16 cellular contexts compared by ENCODE assay signal in genomic region chr13:60311527-60311926, GRCh38.
DNase-seq lines count a peak whose midpoint lies in the region; ATAC-seq and TF ChIP-seq lines count a peak whose summit lies in the region.
"Had no signal": no experiment of that assay in that cellular context is flagged by ENCODE, and none has a peak within 500 bp of the region (broad histone marks: within the 10 kb centered on the region; RNA-seq: fewer than 3 reads in every experiment).

No MANE protein-coding gene starts in this region.

- no peak overlapping the region for H4K8ac ChIP-seq in neuronal stem cell (ENCODE audit: low read depth, low read length)

- no peak overlapping the region for H4K91ac ChIP-seq in neuronal stem cell (ENCODE audit: low read depth, low read length, poor library complexity)

- H3K36me3 ChIP-seq in DND-41 (ENCODE audit: insufficient read depth, low read length) (no peaks in the 10 kb centered on the region), neuronal stem cell (replicated peaks in 1 of 2; ENCODE audit: control insufficient read depth in 2 of 2, insufficient read depth in 2 of 2, low read length in 2 of 2) (no peaks in the 10 kb centered on the region)

- no peak overlapping the region for H2BK5ac ChIP-seq in neuronal stem cell (ENCODE audit: low read length)

- TF ChIP-seq CTCF in DND-41 (IDR thresholded peaks at IDR 0.05; ENCODE audit: borderline replicate concordance, extremely low read depth, low read length, poor library complexity, severe bottlenecking): no peak

- no peak overlapping the region for H2BK120ac ChIP-seq in neuronal stem cell (ENCODE audit: low read depth, low read length)

- peaks cover 3% of the 10 kb centered on the region for H3K27me3 Mint-ChIP-seq in activated CD4-positive, alpha-beta memory T cell treated with anti-CD3 and anti-CD28 coated beads for 36 hours
- no peaks in the 10 kb centered on the region for H3K27me3 Mint-ChIP-seq in activated CD4-positive, alpha-beta memory T cell treated with anti-CD3 and anti-CD28 coated beads, Interleukin-2, amount 10 ng/mL, durations not matched to agents 7 days and 5 days

- H3K9me3 ChIP-seq in DND-41 (ENCODE audit: insufficient read depth, low read length, severe bottlenecking) (no peaks in the 10 kb centered on the region), neuronal stem cell (replicated peaks in 1 of 2; ENCODE audit: control insufficient read depth in 2 of 2, insufficient read depth in 1 of 2, low read depth in 1 of 2, low read length in 2 of 2) (no peaks in the 10 kb centered on the region)

- intact Hi-C loops in activated CD4-positive, alpha-beta memory T cell treated with anti-CD3 and anti-CD28 coated beads for 36 hours (cut with micrococcal nuclease): no loop called here

- peak; percentile 87 for ATAC-seq in DND-41 (ENCODE audit: insufficient read depth, low read depth)
- no peak for ATAC-seq in GM21529 (IDR thresholded peaks at IDR 0.05; ENCODE audit: unreplicated experiment)
- ATAC-seq: HepG2, Panc1 had no signal

- H3K4me2 ChIP-seq in DND-41 (ENCODE audit: insufficient read depth, low read length) (no peak overlapping the region), neuronal stem cell (ENCODE audit: insufficient read depth, low read length, poor library complexity, severe bottlenecking) (no peak overlapping the region)
- H3K4me2 ChIP-seq: KMS-11 had no signal

- H2AFZ ChIP-seq in DND-41 (ENCODE audit: low read depth, low read length) (no peak overlapping the region), neuronal stem cell (ENCODE audit: low read length) (peak overlapping the region; percentile 72)

- peaks cover 6% of the 10 kb centered on the region for H3K4me1 ChIP-seq in DND-41 (ENCODE audit: insufficient read depth, low read length)
- H3K4me1 ChIP-seq in neuronal stem cell (ENCODE audit: control insufficient read depth in 2 of 2, insufficient read depth in 1 of 2, low read depth in 1 of 2, low read length in 2 of 2): peaks cover 1 to 5% of the 10 kb centered on the region in 2 donors

- H3K4me1 Mint-ChIP-seq in activated CD4-positive, alpha-beta memory T cell treated with anti-CD3 and anti-CD28 coated beads for 36 hours (ENCODE audit: low read depth): peaks cover 10% of the 10 kb centered on the region
- H3K4me1 Mint-ChIP-seq in activated CD4-positive, alpha-beta memory T cell treated with anti-CD3 and anti-CD28 coated beads, Interleukin-2, amount 10 ng/mL, durations not matched to agents 7 days and 5 days: peaks cover 12% of the 10 kb centered on the region

- H2BK15ac ChIP-seq in neuronal stem cell (ENCODE audit: low read length): no peak overlapping the region

- CTCF ChIA-PET in activated CD4-positive, alpha-beta memory T cell treated with anti-CD3 and anti-CD28 coated beads for 36 hours (lab: Charles Lee): interaction anchor here (1.3 kb wide), 1 partner anchor 15 kb away, joined by 4 read pairs; no protein-coding TSS in a partner anchor
- CTCF ChIA-PET in activated CD4-positive, alpha-beta memory T cell treated with anti-CD3 and anti-CD28 coated beads, Interleukin-2, amount 10 ng/mL, durations not matched to agents 7 days and 5 days (lab: Charles Lee): interaction anchor here (1.9 kb wide), 1 partner anchor 17 kb away, joined by 7 read pairs; no protein-coding TSS in a partner anchor

- H3K9ac ChIP-seq in DND-41 (ENCODE audit: low read depth, low read length) (no peak overlapping the region), neuronal stem cell (ENCODE audit: low read depth, low read length, poor library complexity) (no peak overlapping the region)
- H3K9ac ChIP-seq: KMS-11 had no signal

- H3K4me3 Mint-ChIP-seq in activated CD4-positive, alpha-beta memory T cell treated with anti-CD3 and anti-CD28 coated beads for 36 hours: no peak overlapping the region
- H3K4me3 Mint-ChIP-seq in activated CD4-positive, alpha-beta memory T cell treated with anti-CD3 and anti-CD28 coated beads, Interleukin-2, amount 10 ng/mL, durations not matched to agents 7 days and 5 days: no peak overlapping the region
- H3K4me3 Mint-ChIP-seq: HFFc6 had no signal

- H3K23ac ChIP-seq in neuronal stem cell (ENCODE audit: low read depth, low read length, poor library complexity): no peak overlapping the region

- H3K4ac ChIP-seq in neuronal stem cell (ENCODE audit: low read length): no peak overlapping the region

- H3K27ac ChIP-seq in DND-41 (ENCODE audit: low read length): no peak overlapping the region
- no peak overlapping the region for H3K27ac ChIP-seq in neuronal stem cell (replicated peaks; ENCODE audit: low read length)
- H3K27ac ChIP-seq: KMS-11 had no signal

- H3K4me3 ChIP-seq in DND-41 (ENCODE audit: low read depth in 1 of 2, low read length in 2 of 2): no peak overlapping the region
- H3K4me3 ChIP-seq in neuronal stem cell (ENCODE audit: low read length in 2 of 2): no peak overlapping the region

- no peaks in the 10 kb centered on the region for H3K36me3 Mint-ChIP-seq in activated CD4-positive, alpha-beta memory T cell treated with anti-CD3 and anti-CD28 coated beads for 36 hours
- H3K36me3 Mint-ChIP-seq in activated CD4-positive, alpha-beta memory T cell treated with anti-CD3 and anti-CD28 coated beads, Interleukin-2, amount 10 ng/mL, durations not matched to agents 7 days and 5 days (ENCODE audit: low read depth): no peaks in the 10 kb centered on the region

- no peak overlapping the region for H3K18ac ChIP-seq in neuronal stem cell (ENCODE audit: low read length)

- no peaks in the 10 kb centered on the region for H3K9me3 Mint-ChIP-seq in activated CD4-positive, alpha-beta memory T cell treated with anti-CD3 and anti-CD28 coated beads for 36 hours
- H3K9me3 Mint-ChIP-seq in activated CD4-positive, alpha-beta memory T cell treated with anti-CD3 and anti-CD28 coated beads, Interleukin-2, amount 10 ng/mL, durations not matched to agents 7 days and 5 days: no peaks in the 10 kb centered on the region
- H3K9me3 Mint-ChIP-seq: HFFc6 had no signal

- WGBS in neuronal stem cell (ENCODE audit: extremely low coverage in 2 of 2, insufficient read length in 2 of 2, insufficient replicate concordance in 1 of 2), 2 donors: no CpG with 5 or more reads among the region's 4 CpGs

- DNase-seq in activated CD4-positive, alpha-beta memory T cell treated with anti-CD3 and anti-CD28 coated beads for 36 hours: peak; percentile 9
- no peak for DNase-seq in activated CD4-positive, alpha-beta memory T cell treated with anti-CD3 and anti-CD28 coated beads, Interleukin-2, amount 10 ng/mL, durations not matched to agents 7 days and 5 days
- DNase-seq in DND-41 (peak; percentile 36), UCSD-AML1 (lab: John Stamatoyannopoulos, UW; ENCODE audit: unreplicated experiment) (peak; percentile 16), neuronal stem cell (ENCODE audit: low spot score) (no peak), inferior parietal cortex (ENCODE audit: extremely low spot score) (no peak)
- DNase-seq: C1 segment of cervical spinal cord, HFFc6, NCI-H1092, NCI-H2081 treated with DMSO at 0.1 percent for 48 hours, NCI-H510A treated with DMSO at 0.1 percent for 48 hours, Right ventricle myocardium superior had no signal

- POLR2A ChIA-PET in activated CD4-positive, alpha-beta memory T cell treated with anti-CD3 and anti-CD28 coated beads for 36 hours (lab: Charles Lee): no interaction called here
- POLR2A ChIA-PET in activated CD4-positive, alpha-beta memory T cell treated with anti-CD3 and anti-CD28 coated beads, Interleukin-2, amount 10 ng/mL, durations not matched to agents 7 days and 5 days (lab: Charles Lee): no interaction called here

- no peak overlapping the region for H2AK5ac ChIP-seq in neuronal stem cell (ENCODE audit: low read depth, low read length)

- H3K27me3 ChIP-seq in DND-41 (ENCODE audit: insufficient read depth, low read length, poor library complexity): no peaks in the 10 kb centered on the region
- no peaks in the 10 kb centered on the region for H3K27me3 ChIP-seq in neuronal stem cell (ENCODE audit: control insufficient read depth in 3 of 3, insufficient read depth in 3 of 3, low read depth in 1 of 3, low read length in 3 of 3)

- H3K79me2 ChIP-seq in DND-41 (ENCODE audit: insufficient read depth, low read length): no peaks in the 10 kb centered on the region

- no peak overlapping the region for H3K14ac ChIP-seq in neuronal stem cell (ENCODE audit: low read length)

- H4K20me1 ChIP-seq in DND-41 (ENCODE audit: insufficient read depth, low read length): no peaks in the 10 kb centered on the region

- no peaks in the 10 kb centered on the region for H3K79me1 ChIP-seq in neuronal stem cell (ENCODE audit: low read depth, low read length)

- no peak overlapping the region for H2BK12ac ChIP-seq in neuronal stem cell (ENCODE audit: low read length)

- H3K27ac Mint-ChIP-seq in activated CD4-positive, alpha-beta memory T cell treated with anti-CD3 and anti-CD28 coated beads for 36 hours: no peak overlapping the region
- H3K27ac Mint-ChIP-seq in activated CD4-positive, alpha-beta memory T cell treated with anti-CD3 and anti-CD28 coated beads, Interleukin-2, amount 10 ng/mL, durations not matched to agents 7 days and 5 days: no peak overlapping the region
- H3K27ac Mint-ChIP-seq: HFFc6 had no signal

Comparison
In these comparisons a context has a peak if more than half of its experiments do, and no peak if none do; other contexts are left out.
1. DNase-seq: peak in activated CD4-positive, alpha-beta memory T cell treated with anti-CD3 and anti-CD28 coated beads for 36 hours (single experiment), DND-41 (single experiment) and UCSD-AML1 (single experiment); none in activated CD4-positive, alpha-beta memory T cell treated with anti-CD3 and anti-CD28 coated beads, Interleukin-2, amount 10 ng/mL, durations not matched to agents 7 days and 5 days (single experiment), neuronal stem cell (single experiment) and inferior parietal cortex (single experiment).